10 cellular contexts compared by ENCODE assay signal in the genomic region with DNA sequence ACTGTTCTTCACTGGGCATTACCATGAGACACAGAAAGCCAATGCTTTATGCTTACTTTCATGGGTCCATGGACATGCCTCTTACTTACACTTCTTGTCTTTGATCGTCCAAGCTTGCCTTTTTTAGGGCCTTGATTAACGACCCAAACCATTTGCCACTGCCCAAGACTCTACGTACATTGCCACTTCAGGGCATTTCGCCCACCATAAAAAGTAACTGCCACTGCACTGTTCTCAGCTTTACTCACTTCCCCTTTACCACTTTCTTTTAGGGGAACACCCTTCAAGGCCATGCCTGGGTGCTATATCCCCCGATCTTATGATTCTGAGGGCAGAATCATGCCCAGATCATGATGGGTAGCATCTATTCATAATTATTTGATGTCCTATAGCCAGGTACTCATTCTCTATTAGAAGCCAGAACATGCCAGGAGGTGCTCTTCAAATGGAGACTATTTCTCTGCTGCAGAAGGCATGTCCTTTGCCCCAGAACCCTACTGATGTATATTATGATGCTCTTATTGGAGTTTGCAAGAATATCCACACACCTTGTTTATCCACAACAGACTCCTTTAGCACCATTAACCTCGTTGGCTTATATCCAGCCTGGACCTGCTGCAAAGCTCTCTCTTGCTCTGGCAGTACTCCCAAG.
DNase-seq lines count a peak whose midpoint lies in the region; ATAC-seq and TF ChIP-seq lines count a peak whose summit lies in the region.
"Had no signal": no experiment of that assay in that cellular context is flagged by ENCODE, and none has a peak within 500 bp of the region (broad histone marks: within the 10 kb centered on the region; RNA-seq: fewer than 3 reads in every experiment).

No MANE protein-coding gene starts in this region.

- H3K27me3 ChIP-seq in OCI-LY3 (ENCODE audit: low read depth, low read length), result peaks cover 9% of the 10 kb centered on the region

- no peaks in the 10 kb centered on the region for H3K9me3 ChIP-seq in OCI-LY3 (ENCODE audit: insufficient read depth, low read length)

- H3K9ac ChIP-seq in OCI-LY3 (ENCODE audit: low read length), result no peak overlapping the region

- ATAC-seq in GM18519 (IDR thresholded peaks at IDR 0.05; ENCODE audit: low FRiP score, unreplicated experiment) (peak; percentile 84), GM21381 (IDR thresholded peaks at IDR 0.05; ENCODE audit: unreplicated experiment) (peak; percentile 79), HG03064 (IDR thresholded peaks at IDR 0.05; ENCODE audit: low read depth, unreplicated experiment) (peak; percentile 88)

- H3K4me3 ChIP-seq in OCI-LY3 (ENCODE audit: low read length), result peak overlapping the region; percentile 9; the same call in 1 of the 2 replicates

- H4K20me1 ChIP-seq in OCI-LY3 (ENCODE audit: insufficient read depth, low read length), result no peaks in the 10 kb centered on the region

- H3K27ac ChIP-seq in OCI-LY3 (ENCODE audit: low read length), result no peak overlapping the region

- TF ChIP-seq CTCF in OCI-LY3 (IDR thresholded peaks at IDR 0.05; ENCODE audit: low read depth, low read length), result no peak

- peak overlapping the region; percentile 49 for H3K4me2 ChIP-seq in OCI-LY3 (ENCODE audit: low read length)

- no peak overlapping the region for H2AFZ ChIP-seq in OCI-LY3 (ENCODE audit: low read depth, low read length)

- peaks cover 24% of the 10 kb centered on the region for H3K4me1 ChIP-seq in OCI-LY3 (ENCODE audit: low read length)

- no peaks in the 10 kb centered on the region for H3K36me3 ChIP-seq in OCI-LY3 (replicated peaks; ENCODE audit: low read depth, low read length)

- DNase-seq in NCI-H345 (lab: John Stamatoyannopoulos, UW) (no peak), mesenteric fat pad (ENCODE audit: low spot score) (no peak), COLO829 (ENCODE audit: low spot score) (no peak), NCI-H2107 (lab: John Stamatoyannopoulos, UW) (no peak)
- DNase-seq: amygdala; CD4-positive, CD25-positive, alpha-beta regulatory T cell had no signal

- no peaks in the 10 kb centered on the region for H3K79me2 ChIP-seq in OCI-LY3 (ENCODE audit: low read length)
